In the genomic region with DNA sequence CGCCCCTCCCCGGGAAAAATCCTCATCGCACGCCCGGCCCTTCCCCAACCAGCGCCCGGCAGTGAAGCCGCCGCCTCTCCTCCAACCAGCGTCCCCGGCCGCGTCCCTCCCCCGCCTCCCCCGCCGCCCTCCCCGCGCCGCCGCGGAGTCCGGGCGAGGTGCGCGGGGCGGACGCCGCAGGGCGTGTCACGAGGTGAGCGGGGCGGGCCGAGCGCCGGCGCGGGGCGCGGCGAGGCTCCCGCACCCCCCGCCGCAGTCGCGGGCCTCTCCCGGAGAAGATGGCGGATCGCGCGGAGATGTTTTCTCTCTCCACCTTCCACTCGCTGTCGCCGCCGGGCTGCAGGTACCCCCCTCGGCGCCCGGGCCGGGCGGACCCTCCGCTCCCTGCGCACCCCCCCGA, we compare ENCODE assay signal across 8 cellular contexts. TPM values are rescaled to one million over a fixed set of nuclear protein-coding genes. Genes with fewer than 3 reads are reported as not detected.
A peak's percentile ranks its signal among the peaks of the same experiment; 100 is the strongest.
DNase-seq lines count a peak whose midpoint lies in the region; ATAC-seq and TF ChIP-seq lines count a peak whose summit lies in the region.

A gene (plus strand): TSS at position 253 of the 400 bp plus-strand sequence. CDS start 26 bp downstream, at position 279.

- no peaks in the 10 kb centered on the region for H3K79me2 ChIP-seq in Karpas-422 (ENCODE audit: low read length)

- peak; percentile 49 to 58 for DNase-seq in NCI-H524 (lab: John Stamatoyannopoulos, UW)
- no peak for DNase-seq in NCI-H524 treated with DMSO at 0.1 percent for 48 hours (lab: John Stamatoyannopoulos, UW)
- DNase-seq in RWPE2 (ENCODE audit: low spot score): no peak
- no peak for DNase-seq in fibroblast of pulmonary artery (ENCODE audit: low read depth)
- DNase-seq in prostate gland (ENCODE audit: low spot score): no peak
- DNase-seq in Karpas-422: no peak
- no peak for DNase-seq in DMS79 treated with DMSO at 0.1 percent for 48 hours (lab: John Stamatoyannopoulos, UW)

- TF ChIP-seq CTCF in RWPE2 (IDR thresholded peaks at IDR 0.05; ENCODE audit: poor library complexity, severe bottlenecking) (no peak), fibroblast of pulmonary artery (IDR thresholded peaks at IDR 0.05; ENCODE audit: low read length, missing control alignments) (no peak), prostate gland (IDR thresholded peaks at IDR 0.05) (no peak)

- no peak within 1 kb of the TSS for H3K4me2 ChIP-seq in Karpas-422 (ENCODE audit: low read depth, low read length, poor library complexity, severe bottlenecking)

- no peak within 1 kb of the TSS for H3K27ac ChIP-seq in RWPE2 (ENCODE audit: poor library complexity, severe bottlenecking)
- H3K27ac ChIP-seq in prostate gland: no peak within 1 kb of the TSS
- H3K27ac ChIP-seq in Karpas-422 (ENCODE audit: low read length): no peak within 1 kb of the TSS

- TF ChIP-seq POLR2A in prostate gland (IDR thresholded peaks at IDR 0.05): no peak

- intact Hi-C loops in prostate gland (cut with DNase I): no loop called here

- ATAC-seq in RWPE2 (ENCODE audit: low read depth) (peak; percentile 27; the same call in 1 of the 3 replicates), HG02973 (IDR thresholded peaks at IDR 0.05; ENCODE audit: unreplicated experiment) (no peak)

- H3K9me2 ChIP-seq in Karpas-422 (replicated peaks; ENCODE audit: insufficient read depth, low read length): no peaks in the 10 kb centered on the region

- no peaks in the 10 kb centered on the region for H3K9me3 ChIP-seq in RWPE2 (ENCODE audit: severe bottlenecking)
- no peaks in the 10 kb centered on the region for H3K9me3 ChIP-seq in prostate gland
- no peaks in the 10 kb centered on the region for H3K9me3 ChIP-seq in Karpas-422 (ENCODE audit: low read length)

- H3K4me1 ChIP-seq in RWPE2 (ENCODE audit: insufficient read depth, poor library complexity, severe bottlenecking) (no peaks in the 10 kb centered on the region), prostate gland (replicated peaks) (no peaks in the 10 kb centered on the region), Karpas-422 (ENCODE audit: low read length) (peaks cover 4% of the 10 kb centered on the region)

- no peaks in the 10 kb centered on the region; the same call in 1 of the 2 replicates for H4K20me1 ChIP-seq in Karpas-422 (ENCODE audit: insufficient read depth, low read depth, low read length)

- 1% methylated on average over 34 of the region's 62 CpGs for WGBS in prostate gland

- H3K27me3 ChIP-seq in RWPE2 (ENCODE audit: insufficient read depth, poor library complexity, severe bottlenecking): peaks cover 35% of the 10 kb centered on the region
- no peaks in the 10 kb centered on the region for H3K27me3 ChIP-seq in prostate gland (replicated peaks; ENCODE audit: insufficient read depth)
- no peaks in the 10 kb centered on the region for H3K27me3 ChIP-seq in Karpas-422 (ENCODE audit: low read length)

- H3K4me3 ChIP-seq in RWPE2 (ENCODE audit: severe bottlenecking): peak within 1 kb of the TSS; percentile 21
- H3K4me3 ChIP-seq in fibroblast of pulmonary artery (replicated peaks; ENCODE audit: low read depth, low read length): peak within 1 kb of the TSS; percentile 19
- peak within 1 kb of the TSS; percentile 35 to 48 for H3K4me3 ChIP-seq in prostate gland
- no peak within 1 kb of the TSS for H3K4me3 ChIP-seq in Karpas-422 (ENCODE audit: low read length)

- no peak within 1 kb of the TSS for H2AFZ ChIP-seq in Karpas-422 (ENCODE audit: low read length)

- H3K36me3 ChIP-seq in RWPE2 (ENCODE audit: low read depth): no peaks in the 10 kb centered on the region
- no peaks in the 10 kb centered on the region for H3K36me3 ChIP-seq in prostate gland
- no peaks in the 10 kb centered on the region for H3K36me3 ChIP-seq in Karpas-422 (ENCODE audit: insufficient read depth, low read length)

- no peak within 1 kb of the TSS for H3K9ac ChIP-seq in Karpas-422 (ENCODE audit: low read length)

RNA-seq across cellular contexts. Expression of the gene that starts here (rescaled TPM):
- total RNA-seq in prostate gland: 10 to 100 TPM in 1 of 2 donors, 1 to 10 TPM in 1; 5.1 to 23.6 TPM
- total RNA-seq in Karpas-422 (2014; rRNA removed; shearing (Covaris generic); ENCODE audit: low replicate concordance): 1.3 and 1.6 TPM in 2 replicates

Comparison
In these comparisons a context has a peak if more than half of its experiments do, and no peak if none do; other contexts are left out.
1. DNase-seq: peak in NCI-H524 (2 of 2); none in NCI-H524 treated with DMSO at 0.1 percent for 48 hours (single experiment), RWPE2 (single experiment), fibroblast of pulmonary artery (single experiment), prostate gland (single experiment), Karpas-422 (single experiment) and DMS79 treated with DMSO at 0.1 percent for 48 hours (single experiment).